In genomic region chr21:44272231-44272858, GRCh38 we compare ENCODE assay signal across 2 cellular contexts.
TF ChIP-seq lines count a peak whose summit lies in the region.

No MANE protein-coding gene starts in this region.

TF ChIP-seq in GM23338, 12 proteins besides CTCF, POLR2A, EP300 and RAD21 (continued from another document):
- TF ChIP-seq REST (IDR thresholded peaks at IDR 0.05; ENCODE audit: unreplicated experiment) (no peak), CREB1 (CRISPR knock-in tag; IDR thresholded peaks at IDR 0.05; ENCODE audit: low read depth) (no peak), ZNF114 (CRISPR knock-in tag; IDR thresholded peaks at IDR 0.05) (no peak), ZNF331 (CRISPR knock-in tag; IDR thresholded peaks at IDR 0.05; ENCODE audit: low read depth) (no peak), ZNF462 (CRISPR knock-in tag; IDR thresholded peaks at IDR 0.05) (no peak), ETS1 (IDR thresholded peaks at IDR 0.05) (no peak), JUNB (IDR thresholded peaks at IDR 0.05; ENCODE audit: unreplicated experiment) (no peak), NANOG (IDR thresholded peaks at IDR 0.05; ENCODE audit: borderline replicate concordance) (no peak), EZH2phosphoT487 (IDR thresholded peaks at IDR 0.05; ENCODE audit: unreplicated experiment) (no peak)

TF ChIP-seq in WTC11, 78 proteins besides CTCF, POLR2A, EP300 and RAD21 (continued from another document):
- TF ChIP-seq E2F4 (CRISPR knock-in tag; IDR thresholded peaks at IDR 0.05; ENCODE audit: borderline replicate concordance, low read depth): no peak
- no peak for TF ChIP-seq TEAD1 (CRISPR knock-in tag; IDR thresholded peaks at IDR 0.05)
- TF ChIP-seq ZNF512 (CRISPR knock-in tag; IDR thresholded peaks at IDR 0.05; ENCODE audit: borderline replicate concordance): no peak
